Comparison of ENCODE assay signal across 8 cellular contexts in the genomic region with DNA sequence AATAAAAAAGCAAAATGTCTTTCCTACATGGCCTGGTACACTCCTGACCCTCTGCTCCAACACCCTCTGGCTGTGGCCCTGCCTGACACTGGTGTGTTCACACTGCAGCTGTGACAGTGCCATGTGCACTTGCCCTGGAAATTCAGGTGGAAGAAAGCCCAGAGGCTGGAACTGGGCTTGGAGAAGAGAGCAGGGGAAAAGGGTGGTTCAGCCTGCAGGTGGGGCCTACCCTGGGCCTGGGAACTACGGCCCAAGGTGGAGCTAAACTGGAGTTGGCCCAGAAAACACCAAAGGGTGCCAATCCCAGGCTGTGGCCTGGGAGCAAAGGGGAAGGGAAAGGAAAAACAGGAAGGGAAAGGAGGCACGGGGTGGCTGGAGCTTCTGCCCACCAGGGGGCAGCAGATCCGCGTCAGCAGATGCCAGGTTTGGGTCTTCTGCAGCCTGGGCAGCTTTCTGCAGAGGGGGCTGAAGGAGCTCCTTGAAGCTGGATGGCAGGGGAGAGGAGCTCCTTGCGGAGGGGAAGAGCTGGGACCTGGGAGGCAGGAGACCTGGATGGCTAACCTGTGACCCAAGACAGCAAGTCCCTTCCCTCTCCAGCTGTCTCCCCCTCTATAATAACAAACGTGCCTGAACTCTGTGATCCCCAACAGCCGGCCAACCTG. TPM values are rescaled to one million over a fixed set of nuclear protein-coding genes. Genes with fewer than 3 reads are reported as not detected.
DNase-seq lines count a peak whose midpoint lies in the region; ATAC-seq, FAIRE-seq and TF ChIP-seq lines count a peak whose summit lies in the region.

No MANE protein-coding gene starts in this region.

- H4K20me1 ChIP-seq in HepG2 (ENCODE audit: insufficient read depth, low read length): no peaks in the 10 kb centered on the region; the same call in 1 of the 2 replicates

- no peaks in the 10 kb centered on the region for H3K27me3 ChIP-seq in HepG2 (ENCODE audit: control insufficient read depth in 1 of 2, insufficient read depth in 2 of 2, low read length in 2 of 2)

- POLR2A ChIA-PET in HepG2 (lab: Yijun Ruan, JAX): interaction anchor here (0.8 to 2.5 kb wide), 8 partner anchors 9 to 119 kb away, joined by 3 to 17 read pairs (median 4); a partner anchor contains a TSS

- no peaks in the 10 kb centered on the region for H3K9me3 ChIP-seq in HepG2 (ENCODE audit: low read length)

- no peak overlapping the region for H2AFZ ChIP-seq in HepG2 (ENCODE audit: low read length)

- peaks cover 5 to 8% of the 10 kb centered on the region in 2 experiments; a peak in 3 of 5 replicates for H3K36me3 ChIP-seq in HepG2 (replicated peaks in 1 of 2; ENCODE audit: control insufficient read depth in 1 of 2, insufficient read depth in 2 of 2, low read length in 2 of 2)

- intact Hi-C loops in HepG2 (cut with micrococcal nuclease; ENCODE audit: unreplicated experiment): loop anchor here (1.0 kb wide), 2 partner anchors 15 to 97 kb away; a partner anchor contains a TSS

- BruUV-seq in HepG2 (replicated peaks; lab: Mats Ljungman, UMichigan): no TSS peak

- H3K9ac ChIP-seq in HepG2 (ENCODE audit: insufficient read depth, low read depth, low read length): no peak overlapping the region

- 43% methylated on average over 7 of the region's 7 CpGs for WGBS in HepG2 (ENCODE audit: low lambda C conversion rate)

- TF ChIP-seq RAD21 in HepG2 (CRISPR knock-in tag; IDR thresholded peaks at IDR 0.05): peak; percentile 97

- CTCF ChIA-PET in HepG2 (lab: Yijun Ruan, JAX; ENCODE audit: low intra/inter-chr PET ratio, low total read pairs): interaction anchor here (0.7 to 3.5 kb wide), 7 partner anchors 9 to 121 kb away, joined by 3 to 37 read pairs (median 14); a partner anchor contains a TSS

- peak; percentile 94 for DNase-seq in 8988T
- DNase-seq in GM10266 (ENCODE audit: extremely low spot score): peak; percentile 78
- peak; percentile 68 for DNase-seq in MV-4-11 (lab: John Stamatoyannopoulos, UW)
- DNase-seq in activated CD4-positive, alpha-beta T cell treated with anti-CD3 and anti-CD28 coated beads for 24 hours (ENCODE audit: low read depth in 2 of 2): peak; percentile 63 to 66
- DNase-seq in HepG2 (ENCODE audit: low spot score): peak; percentile 65
- DNase-seq in stimulated activated CD4-positive, alpha-beta T cell treated with anti-CD3 and anti-CD28 coated beads, TNF-alpha, amount 100 ng/mL, for 1 hour (ENCODE audit: low read depth in 3 of 3, low spot score in 1 of 3): peak in 2 of 3 donors; percentile 60 to 68

- TF ChIP-seq EP300 in HepG2 (IDR thresholded peaks at IDR 0.05; ENCODE audit: low read depth in 2 of 2, low read length in 2 of 2) (no peak), HepG2 (CRISPR knock-in tag; IDR thresholded peaks at IDR 0.05; ENCODE audit: borderline replicate concordance) (no peak)

- ATAC-seq in HepG2: peak; percentile 78
- ATAC-seq in HG03460 (IDR thresholded peaks at IDR 0.05; ENCODE audit: unreplicated experiment): no peak

- H3K79me2 ChIP-seq in HepG2 (ENCODE audit: insufficient read depth, low read length): no peaks in the 10 kb centered on the region

- H3K27ac ChIP-seq in cingulate gyrus (ENCODE audit: low read depth, low read length) (peak overlapping the region; percentile 65), HepG2 (ENCODE audit: extremely low read length, insufficient read depth, low read length) (peak overlapping the region; percentile 29)

- no peak overlapping the region for H3K4me2 ChIP-seq in HepG2 (ENCODE audit: low read depth, low read length)

- TF ChIP-seq POLR2A in HepG2 (IDR thresholded peaks at IDR 0.05; ENCODE audit: insufficient read depth in 1 of 2, low read depth in 2 of 2, low read length in 2 of 2): no peak

- peaks cover 4% of the 10 kb centered on the region; the same call in 1 of the 2 replicates for H3K4me1 ChIP-seq in HepG2 (ENCODE audit: insufficient read depth, low read length)

- H3K4me3 ChIP-seq in HepG2 (replicated peaks in 1 of 3; ENCODE audit: insufficient read depth in 1 of 3, low read depth in 2 of 3, low read length in 3 of 3): no peak overlapping the region

- peak; percentile 97 for FAIRE-seq in HepG2 (lab: Jason Lieb, UNC)

- in situ Hi-C loops in HepG2 (cut with HindIII; ENCODE audit: extremely low pct_ligation_motif_present, low pct_unique_long_range_greater_than_20kb): loop anchor here (5.0 kb wide), 1 partner anchor 100 kb away; a partner anchor contains a TSS

- TF ChIP-seq CTCF in GM10266 (IDR thresholded peaks at IDR 0.05; ENCODE audit: control insufficient read depth, insufficient read depth, low read depth, missing control alignments) (peak; percentile 90), HepG2 (CRISPR knock-in tag; IDR thresholded peaks at IDR 0.05) (peak; percentile 96)

TF ChIP-seq in HepG2, 621 proteins besides CTCF, POLR2A, EP300 and RAD21 (continues in another document):
- TF ChIP-seq, protein P1, sequence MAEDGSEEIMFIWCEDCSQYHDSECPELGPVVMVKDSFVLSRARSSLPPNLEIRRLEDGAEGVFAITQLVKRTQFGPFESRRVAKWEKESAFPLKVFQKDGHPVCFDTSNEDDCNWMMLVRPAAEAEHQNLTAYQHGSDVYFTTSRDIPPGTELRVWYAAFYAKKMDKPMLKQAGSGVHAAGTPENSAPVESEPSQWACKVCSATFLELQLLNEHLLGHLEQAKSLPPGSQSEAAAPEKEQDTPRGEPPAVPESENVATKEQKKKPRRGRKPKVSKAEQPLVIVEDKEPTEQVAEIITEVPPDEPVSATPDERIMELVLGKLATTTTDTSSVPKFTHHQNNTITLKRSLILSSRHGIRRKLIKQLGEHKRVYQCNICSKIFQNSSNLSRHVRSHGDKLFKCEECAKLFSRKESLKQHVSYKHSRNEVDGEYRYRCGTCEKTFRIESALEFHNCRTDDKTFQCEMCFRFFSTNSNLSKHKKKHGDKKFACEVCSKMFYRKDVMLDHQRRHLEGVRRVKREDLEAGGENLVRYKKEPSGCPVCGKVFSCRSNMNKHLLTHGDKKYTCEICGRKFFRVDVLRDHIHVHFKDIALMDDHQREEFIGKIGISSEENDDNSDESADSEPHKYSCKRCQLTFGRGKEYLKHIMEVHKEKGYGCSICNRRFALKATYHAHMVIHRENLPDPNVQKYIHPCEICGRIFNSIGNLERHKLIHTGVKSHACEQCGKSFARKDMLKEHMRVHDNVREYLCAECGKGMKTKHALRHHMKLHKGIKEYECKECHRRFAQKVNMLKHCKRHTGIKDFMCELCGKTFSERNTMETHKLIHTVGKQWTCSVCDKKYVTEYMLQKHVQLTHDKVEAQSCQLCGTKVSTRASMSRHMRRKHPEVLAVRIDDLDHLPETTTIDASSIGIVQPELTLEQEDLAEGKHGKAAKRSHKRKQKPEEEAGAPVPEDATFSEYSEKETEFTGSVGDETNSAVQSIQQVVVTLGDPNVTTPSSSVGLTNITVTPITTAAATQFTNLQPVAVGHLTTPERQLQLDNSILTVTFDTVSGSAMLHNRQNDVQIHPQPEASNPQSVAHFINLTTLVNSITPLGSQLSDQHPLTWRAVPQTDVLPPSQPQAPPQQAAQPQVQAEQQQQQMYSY (CRISPR knock-in tag; IDR thresholded peaks at IDR 0.05): no peak

RNA-seq across cellular contexts. Expression of a gene that starts 15.4 kb away (rescaled TPM):
- 37.5 and 59.3 TPM in 2 replicates for total RNA-seq in HepG2 (2016; rRNA removed; fragmentation: Illumina TruSeq; extraction: Trizol)
- total RNA-seq in HepG2 (2016; cell fraction: cytosol; rRNA removed; fragmentation: Illumina TruSeq; extraction: Trizol; ENCODE audit: low read depth): 34.6 and 44.2 TPM in 2 replicates
- 39.6 and 55.1 TPM in 2 replicates for total RNA-seq in HepG2 (2016; cell fraction: insoluble cytoplasmic fraction; rRNA removed; fragmentation: Illumina TruSeq; extraction: Trizol)
- 33.3 and 34.7 TPM in 2 replicates for total RNA-seq in HepG2 (2016; cell fraction: membrane; rRNA removed; fragmentation: Illumina TruSeq; extraction: Trizol)
- total RNA-seq in HepG2 (2016; cell fraction: nucleus; rRNA removed; fragmentation: Illumina TruSeq; extraction: Trizol): 29.9 and 36.5 TPM in 2 replicates
- 19.5 and 20.8 TPM in 2 replicates for polyA plus RNA-seq in HepG2 (2011; rRNA removed)
- polyA plus RNA-seq in HepG2 (2011; cell fraction: cytosol; rRNA removed): 13.7 and 18.2 TPM in 2 replicates
- polyA plus RNA-seq in HepG2 (2011; cell fraction: nucleus; rRNA removed): 11.7 and 14.3 TPM in 2 replicates
- polyA plus RNA-seq in HepG2 (2012): 30.2 and 31.1 TPM in 2 replicates
- polyA plus RNA-seq in HepG2 (2016; cell fraction: cytosol; fragmentation: Illumina TruSeq; extraction: Trizol; ENCODE audit: low read depth): 4.1 and 4.9 TPM in 2 replicates
- 70.3 and 81.8 TPM in 2 replicates for polyA plus RNA-seq in HepG2 (2016; cell fraction: insoluble cytoplasmic fraction; fragmentation: Illumina TruSeq; extraction: Trizol; ENCODE audit: low read depth)
- polyA plus RNA-seq in HepG2 (2016; cell fraction: membrane; fragmentation: Illumina TruSeq; extraction: Trizol; ENCODE audit: low read depth): 17.1 and 17.9 TPM in 2 replicates
- polyA plus RNA-seq in HepG2 (2016; cell fraction: nucleus; fragmentation: Illumina TruSeq; extraction: Trizol; ENCODE audit: insufficient read depth, low read depth): 63.9 and 64.9 TPM in 2 replicates
- 21.8 and 43.8 TPM in 2 replicates for polyA minus RNA-seq in HepG2 (2011; rRNA and poly(A)+ RNA removed; ENCODE audit: low replicate concordance)
- 20.8 and 21.5 TPM in 2 replicates for polyA minus RNA-seq in HepG2 (2011; cell fraction: cytosol; rRNA and poly(A)+ RNA removed)
- 17.9 and 26.4 TPM in 2 replicates for polyA minus RNA-seq in HepG2 (2011; cell fraction: nucleus; rRNA and poly(A)+ RNA removed)

RNA-seq across cellular contexts. Expression of a gene that starts 18.3 kb away (rescaled TPM):
- total RNA-seq in HepG2 (2016; rRNA removed; fragmentation: Illumina TruSeq; extraction: Trizol): 4.6 and 11.2 TPM in 2 replicates
- total RNA-seq in HepG2 (2016; cell fraction: cytosol; rRNA removed; fragmentation: Illumina TruSeq; extraction: Trizol; ENCODE audit: low read depth): 3.4 and 4.7 TPM in 2 replicates
- 3.9 and 9.6 TPM in 2 replicates for total RNA-seq in HepG2 (2016; cell fraction: insoluble cytoplasmic fraction; rRNA removed; fragmentation: Illumina TruSeq; extraction: Trizol)
- total RNA-seq in HepG2 (2016; cell fraction: membrane; rRNA removed; fragmentation: Illumina TruSeq; extraction: Trizol): 8.9 and 11.8 TPM in 2 replicates
- 12.3 and 18.6 TPM in 2 replicates for total RNA-seq in HepG2 (2016; cell fraction: nucleus; rRNA removed; fragmentation: Illumina TruSeq; extraction: Trizol)
- polyA plus RNA-seq in HepG2 (2011; rRNA removed): 5.7 and 8.1 TPM in 2 replicates
- polyA plus RNA-seq in HepG2 (2011; cell fraction: cytosol; rRNA removed): 2.4 and 3.4 TPM in 2 replicates
- 40.0 and 43.3 TPM in 2 replicates for polyA plus RNA-seq in HepG2 (2011; cell fraction: nucleus; rRNA removed)
- 16.0 and 16.5 TPM in 2 replicates for polyA plus RNA-seq in HepG2 (2012)
- 1.9 and 2.2 TPM in 2 replicates for polyA plus RNA-seq in HepG2 (2016; cell fraction: cytosol; fragmentation: Illumina TruSeq; extraction: Trizol; ENCODE audit: low read depth)
- polyA plus RNA-seq in HepG2 (2016; cell fraction: insoluble cytoplasmic fraction; fragmentation: Illumina TruSeq; extraction: Trizol; ENCODE audit: low read depth): 7.7 and 13.5 TPM in 2 replicates
- 5.9 and 6.9 TPM in 2 replicates for polyA plus RNA-seq in HepG2 (2016; cell fraction: membrane; fragmentation: Illumina TruSeq; extraction: Trizol; ENCODE audit: low read depth)
- polyA plus RNA-seq in HepG2 (2016; cell fraction: nucleus; fragmentation: Illumina TruSeq; extraction: Trizol; ENCODE audit: insufficient read depth, low read depth): 26.9 and 30.6 TPM in 2 replicates
- polyA minus RNA-seq in HepG2 (2011; rRNA and poly(A)+ RNA removed; ENCODE audit: low replicate concordance): 7.9 and 21.6 TPM in 2 replicates
- polyA minus RNA-seq in HepG2 (2011; cell fraction: cytosol; rRNA and poly(A)+ RNA removed): 6.8 and 12.0 TPM in 2 replicates
- 11.6 and 18.2 TPM in 2 replicates for polyA minus RNA-seq in HepG2 (2011; cell fraction: nucleus; rRNA and poly(A)+ RNA removed)
